In genomic region chr18:70328169-70328568, GRCh38 we compare ENCODE assay signal across 25 cellular contexts.
"Had no signal": no experiment of that assay in that cellular context is flagged by ENCODE, and none has a peak within 500 bp of the region (broad histone marks: within the 10 kb centered on the region; RNA-seq: fewer than 3 reads in every experiment).

No MANE protein-coding gene starts in this region.

- H3K27me3 ChIP-seq: colonic mucosa, esophagus muscularis mucosa, foreskin keratinocyte, gastroesophageal sphincter, heart left ventricle, hepatocyte, right lobe of liver had no signal

- DNase-seq: colonic mucosa; effector CD8-positive, alpha-beta T cell; endodermal cell; foreskin keratinocyte; heart left ventricle; kidney; natural killer cell; occipital lobe; right lobe of liver; small intestine; stimulated activated CD4-positive, alpha-beta T cell treated with anti-CD3 and anti-CD28 coated beads, Interleukin-15, amount 100 ng/mL, for 24 hours; stimulated activated CD4-positive, alpha-beta T cell treated with anti-CD3 and anti-CD28 coated beads, Interleukin-2, amount 100 ng/mL, for 48 hours; stimulated activated naive B cell treated with anti-CD40 and anti-IgM and Interleukin-4, amounts not matched to agents 10 μg/mL and 1 μg/mL and 100 μg/mL, for 72 hours; trophoblast cell had no signal

- H3K4me2 ChIP-seq: hepatocyte had no signal

- H3K4me1 Mint-ChIP-seq: memory B cell had no signal

- H3K4me1 ChIP-seq: colonic mucosa had no signal

- H3K4me3 ChIP-seq: colonic mucosa, esophagus muscularis mucosa, gastroesophageal sphincter, heart left ventricle, hepatocyte, lung, right lobe of liver had no signal

- H3K9me3 ChIP-seq: colonic mucosa, esophagus muscularis mucosa, gastroesophageal sphincter, heart left ventricle, right lobe of liver had no signal

- H3K9me3 Mint-ChIP-seq: dendritic cell treated with granulocyte-macrophage colony-stimulating factor and Interleukin-4, amounts not matched to agents 40 ng/mL and 50 ng/mL, for 4 days; endodermal cell; stimulated activated naive CD8-positive, alpha-beta T cell treated with anti-CD3 and anti-CD28 coated beads, Interleukin-15, Interleukin-2, amounts not matched to agents 100 ng/mL and 50 ng/mL, for 24 hours had no signal

- H3K36me3 ChIP-seq: colonic mucosa had no signal

- ATAC-seq: foreskin keratinocyte; gastroesophageal sphincter; heart left ventricle; left lobe of liver; natural killer cell; right lobe of liver; stimulated activated naive B cell treated with anti-CD40 and anti-IgM and Interleukin-4, amounts not matched to agents 10 μg/mL and 1 μg/mL and 100 μg/mL, for 72 hours had no signal

- H3K36me3 Mint-ChIP-seq: memory B cell had no signal

- H3K27ac ChIP-seq: colonic mucosa, esophagus muscularis mucosa, foreskin keratinocyte, gastroesophageal sphincter, hepatocyte, parathyroid adenoma, right lobe of liver had no signal

- H3K4me3 Mint-ChIP-seq: dendritic cell treated with granulocyte-macrophage colony-stimulating factor and Interleukin-4, amounts not matched to agents 40 ng/mL and 50 ng/mL, for 4 days; endodermal cell; memory B cell; natural killer cell; stimulated activated naive B cell treated with anti-CD40 and anti-IgM and Interleukin-4, amounts not matched to agents 10 μg/mL and 1 μg/mL and 100 μg/mL, for 72 hours; stimulated activated naive CD8-positive, alpha-beta T cell treated with anti-CD3 and anti-CD28 coated beads, Interleukin-15, Interleukin-2, amounts not matched to agents 100 ng/mL and 50 ng/mL, for 24 hours had no signal

- H3K27me3 Mint-ChIP-seq: dendritic cell treated with granulocyte-macrophage colony-stimulating factor and Interleukin-4, amounts not matched to agents 40 ng/mL and 50 ng/mL, for 4 days; progenitor cell of endocrine pancreas; stimulated activated naive B cell treated with anti-CD40 and anti-IgM and Interleukin-4, amounts not matched to agents 10 μg/mL and 1 μg/mL and 100 μg/mL, for 72 hours had no signal

- H3K9ac ChIP-seq: parathyroid adenoma had no signal

- H3K27ac Mint-ChIP-seq: dendritic cell treated with granulocyte-macrophage colony-stimulating factor and Interleukin-4, amounts not matched to agents 40 ng/mL and 50 ng/mL, for 4 days; endodermal cell; memory B cell; natural killer cell; progenitor cell of endocrine pancreas; stimulated activated naive B cell treated with anti-CD40 and anti-IgM and Interleukin-4, amounts not matched to agents 10 μg/mL and 1 μg/mL and 100 μg/mL, for 72 hours; stimulated activated naive CD8-positive, alpha-beta T cell treated with anti-CD3 and anti-CD28 coated beads, Interleukin-15, Interleukin-2, amounts not matched to agents 100 ng/mL and 50 ng/mL, for 24 hours had no signal

- FAIRE-seq: kidney, small intestine, urothelium cell line had no signal
